22 cellular contexts compared by ENCODE assay signal in the genomic region with DNA sequence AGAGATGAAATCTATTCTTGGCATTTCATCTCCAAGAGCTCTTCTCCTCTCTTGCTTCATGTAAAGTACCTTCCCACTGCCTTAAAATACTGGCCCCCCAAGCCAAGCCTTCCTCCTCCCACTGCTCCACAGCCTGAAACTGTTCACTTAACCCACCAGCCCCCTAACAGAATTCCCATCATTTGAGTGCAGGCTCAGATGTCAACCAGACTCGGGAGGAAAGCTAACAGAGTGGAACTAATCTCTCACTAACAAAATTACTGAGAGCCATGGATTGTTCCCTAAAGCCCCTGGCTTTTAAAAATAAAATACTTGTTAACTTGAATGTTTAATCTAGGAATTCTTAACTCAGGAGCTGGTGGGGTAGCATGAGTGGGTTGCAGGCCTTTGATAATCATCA. TPM values are rescaled to one million over a fixed set of nuclear protein-coding genes. Genes with fewer than 3 reads are reported as not detected.
DNase-seq lines count a peak whose midpoint lies in the region; ATAC-seq and TF ChIP-seq lines count a peak whose summit lies in the region.
"Had no signal": no experiment of that assay in that cellular context is flagged by ENCODE, and none has a peak within 500 bp of the region (broad histone marks: within the 10 kb centered on the region; RNA-seq: fewer than 3 reads in every experiment).

No MANE protein-coding gene starts in this region.

- H3K4me3 ChIP-seq in SK-N-SH (ENCODE audit: low read depth in 2 of 2, low read length in 1 of 2) (no peak overlapping the region), mesenchymal stem cell (ENCODE audit: insufficient read depth in 1 of 2, low read depth in 1 of 2, low read length in 2 of 2) (no peak overlapping the region)
- H3K4me3 ChIP-seq: BLaER1, K562 had no signal

- no peaks in the 10 kb centered on the region for H4K20me1 ChIP-seq in SK-N-SH (ENCODE audit: insufficient read depth)
- H4K20me1 ChIP-seq: BLaER1 had no signal

- H3K4me1 ChIP-seq in SK-N-SH (ENCODE audit: control insufficient read depth in 1 of 2, insufficient read depth in 2 of 2, low read depth in 1 of 2, low read length in 1 of 2) (peaks cover 5 to 10% of the 10 kb centered on the region in 2 experiments; a peak in 3 of 4 replicates), mesenchymal stem cell (ENCODE audit: control insufficient read depth, insufficient read depth, low read depth, low read length) (peaks cover 9% of the 10 kb centered on the region)

- H2BK15ac ChIP-seq in mesenchymal stem cell (ENCODE audit: low read depth, poor library complexity, severe bottlenecking) = no peak overlapping the region

- H3K9ac ChIP-seq in SK-N-SH = no peak overlapping the region
- H3K9ac ChIP-seq in mesenchymal stem cell (ENCODE audit: low read length) = no peak overlapping the region
- H3K9ac ChIP-seq: BLaER1 had no signal

- peaks cover 12% of the 10 kb centered on the region for H3K4me1 Mint-ChIP-seq in type B pancreatic cell (ENCODE audit: unreplicated experiment)

- WGBS in SK-N-SH (ENCODE audit: low lambda C conversion rate) = 14% methylated on average over 1 of the region's 1 CpG
- WGBS in mesenchymal stem cell = no CpG with 5 or more reads among the region's 1 CpG

- H3K9me3 Mint-ChIP-seq in type B pancreatic cell = no peaks in the 10 kb centered on the region
- H3K9me3 Mint-ChIP-seq: CD4-positive, CD25-positive, alpha-beta regulatory T cell had no signal

- no peaks in the 10 kb centered on the region for H3K79me2 ChIP-seq in SK-N-SH (ENCODE audit: insufficient read depth)

- TF ChIP-seq CTCF in SK-N-SH (IDR thresholded peaks at IDR 0.05) (no peak), type B pancreatic cell (conservative IDR thresholded peaks at IDR 0.05) (no peak)

- no peaks in the 10 kb centered on the region for H3K9me2 ChIP-seq in SK-N-SH

- TF ChIP-seq RAD21 in SK-N-SH (IDR thresholded peaks at IDR 0.05; ENCODE audit: low read length) = no peak

- H3K27ac Mint-ChIP-seq in type B pancreatic cell = peak overlapping the region; percentile 42

- H2AK5ac ChIP-seq in mesenchymal stem cell (ENCODE audit: low read length, severe bottlenecking) = no peak overlapping the region

- H3K36me3 Mint-ChIP-seq in type B pancreatic cell = no peaks in the 10 kb centered on the region
- H3K36me3 Mint-ChIP-seq: CD4-positive, CD25-positive, alpha-beta regulatory T cell had no signal

- no peak overlapping the region for H3K4ac ChIP-seq in mesenchymal stem cell (ENCODE audit: low read depth in 1 of 2, low read length in 2 of 2)

- CTCF ChIA-PET in SK-N-SH (lab: Yijun Ruan, JAX) = interaction anchor here (0.9 to 2.8 kb wide), 3 partner anchors 59 to 190 kb away, joined by 3 to 8 read pairs (median 4); no protein-coding TSS in a partner anchor

- H4K91ac ChIP-seq in mesenchymal stem cell (ENCODE audit: low read length) = no peak overlapping the region

- no peak overlapping the region for H3K18ac ChIP-seq in mesenchymal stem cell (ENCODE audit: low read depth in 1 of 2, low read length in 2 of 2)

- TF ChIP-seq EP300 in SK-N-SH (IDR thresholded peaks at IDR 0.05; ENCODE audit: borderline replicate concordance in 1 of 2, low read depth in 1 of 2, low read length in 1 of 2) = no peak

- ATAC-seq in SK-N-SH treated with all-trans-retinoic acid at 6 μM for 48 hours = no peak

- POLR2A ChIA-PET in SK-N-SH (lab: Yijun Ruan, JAX) = no interaction called here

- H3K36me3 ChIP-seq in SK-N-SH (replicated peaks in 1 of 2; ENCODE audit: control insufficient read depth in 1 of 2, insufficient read depth in 2 of 2, low read length in 1 of 2) = no peaks in the 10 kb centered on the region
- H3K36me3 ChIP-seq in mesenchymal stem cell (ENCODE audit: control insufficient read depth in 1 of 2, insufficient read depth in 2 of 2, low read depth in 1 of 2, low read length in 2 of 2) = no peaks in the 10 kb centered on the region
- H3K36me3 ChIP-seq: BLaER1 had no signal

- H2BK12ac ChIP-seq in mesenchymal stem cell (ENCODE audit: low read length in 2 of 2) = no peak overlapping the region

- no peak overlapping the region for H3K14ac ChIP-seq in mesenchymal stem cell (ENCODE audit: low read length in 2 of 2)

- no peak overlapping the region for H3K23ac ChIP-seq in mesenchymal stem cell (ENCODE audit: low read length in 2 of 2)

- H3K27me3 ChIP-seq in SK-N-SH (ENCODE audit: insufficient read depth) (no peaks in the 10 kb centered on the region), mesenchymal stem cell (ENCODE audit: control insufficient read depth in 1 of 2, insufficient read depth in 1 of 2, low read length in 2 of 2) (no peaks in the 10 kb centered on the region)
- H3K27me3 ChIP-seq: BLaER1 had no signal

- no peak overlapping the region for H2BK120ac ChIP-seq in mesenchymal stem cell (ENCODE audit: low read depth, low read length)

- H3K9me3 ChIP-seq in SK-N-SH (no peaks in the 10 kb centered on the region), mesenchymal stem cell (ENCODE audit: control insufficient read depth, low read length) (no peaks in the 10 kb centered on the region)
- H3K9me3 ChIP-seq: BLaER1 had no signal

- H3K27me3 Mint-ChIP-seq in type B pancreatic cell = peaks cover 24% of the 10 kb centered on the region

- H2AFZ ChIP-seq in SK-N-SH (ENCODE audit: low read depth) = peak overlapping the region; percentile 69; the same call in 1 of the 2 replicates
- no peak overlapping the region for H2AFZ ChIP-seq in mesenchymal stem cell (ENCODE audit: low read depth, low read length)

- H3K4me3 Mint-ChIP-seq in type B pancreatic cell = no peak overlapping the region
- H3K4me3 Mint-ChIP-seq: CD4-positive, CD25-positive, alpha-beta regulatory T cell had no signal

- H3K4me2 ChIP-seq in SK-N-SH (no peak overlapping the region), mesenchymal stem cell (ENCODE audit: low read length, poor library complexity, severe bottlenecking) (peak overlapping the region; percentile 22)
- H3K4me2 ChIP-seq: BLaER1 had no signal

- H2BK5ac ChIP-seq in mesenchymal stem cell (ENCODE audit: low read depth, low read length, poor library complexity, severe bottlenecking) = peak overlapping the region; percentile 45

- no peak overlapping the region for H3K27ac ChIP-seq in SK-N-SH (ENCODE audit: low read depth in 2 of 2, low read length in 1 of 2)
- peak overlapping the region; percentile 60 for H3K27ac ChIP-seq in mesenchymal stem cell (ENCODE audit: low read length, poor library complexity, severe bottlenecking)
- H3K27ac ChIP-seq: 22Rv1, BLaER1, RWPE1 had no signal

- no peak overlapping the region for H4K8ac ChIP-seq in mesenchymal stem cell (ENCODE audit: low read length)

- peak; percentile 62 for DNase-seq in SK-N-SH
- DNase-seq in NCI-H82 (lab: John Stamatoyannopoulos, UW) = peak; percentile 83
- DNase-seq in mesenchymal stem cell = no peak
- DNase-seq in type B pancreatic cell (ENCODE audit: extremely low spot score, unreplicated experiment) = no peak
- no peak for DNase-seq in amygdala (lab: John Stamatoyannopoulos, UW)
- DNase-seq in activated CD4-positive, CD25-positive, alpha-beta regulatory T cell (lab: John Stamatoyannopoulos, UW) = no peak
- no peak for DNase-seq in SIG-M5 (lab: John Stamatoyannopoulos, UW)
- DNase-seq: ACHN; CD4-positive, CD25-positive, alpha-beta regulatory T cell; DMS53; H7; NCI-H1105; NCI-H146; NCI-H1930; NCI-H2107; NCI-H526; SHP77 had no signal

- H3F3A ChIP-seq in SK-N-SH (replicated peaks; ENCODE audit: insufficient read depth) = no peaks in the 10 kb centered on the region

- no peaks in the 10 kb centered on the region for H3K79me1 ChIP-seq in mesenchymal stem cell (replicated peaks; ENCODE audit: low read length, poor library complexity, severe bottlenecking)

TF ChIP-seq in SK-N-SH, 30 proteins besides CTCF, POLR2A, EP300 and RAD21 (continues in another document):
- TF ChIP-seq RFX5 (IDR thresholded peaks at IDR 0.05; ENCODE audit: low read length) (no peak), NFIC (IDR thresholded peaks at IDR 0.05; ENCODE audit: borderline replicate concordance) (no peak), POLR2AphosphoS5 (IDR thresholded peaks at IDR 0.05; ENCODE audit: low read depth, low read length) (no peak), GATA2 (CRISPR knock-in tag; IDR thresholded peaks at IDR 0.05) (0 out of 2 replicates have a peak, but pooled peaks have one; percentile 17)
- TF ChIP-seq, protein P1, sequence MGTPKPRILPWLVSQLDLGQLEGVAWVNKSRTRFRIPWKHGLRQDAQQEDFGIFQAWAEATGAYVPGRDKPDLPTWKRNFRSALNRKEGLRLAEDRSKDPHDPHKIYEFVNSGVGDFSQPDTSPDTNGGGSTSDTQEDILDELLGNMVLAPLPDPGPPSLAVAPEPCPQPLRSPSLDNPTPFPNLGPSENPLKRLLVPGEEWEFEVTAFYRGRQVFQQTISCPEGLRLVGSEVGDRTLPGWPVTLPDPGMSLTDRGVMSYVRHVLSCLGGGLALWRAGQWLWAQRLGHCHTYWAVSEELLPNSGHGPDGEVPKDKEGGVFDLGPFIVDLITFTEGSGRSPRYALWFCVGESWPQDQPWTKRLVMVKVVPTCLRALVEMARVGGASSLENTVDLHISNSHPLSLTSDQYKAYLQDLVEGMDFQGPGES (IDR thresholded peaks at IDR 0.05; ENCODE audit: low read depth, low read length) = no peak

TF ChIP-seq in SK-N-SH treated with all-trans-retinoic acid at 6 μM for 48 hours, 23 proteins besides CTCF, POLR2A, EP300 and RAD21 (continues in another document):
- no peak for TF ChIP-seq SNAI2 (CRISPR knock-in tag; IDR thresholded peaks at IDR 0.05)
- no peak for TF ChIP-seq TCF4 (CRISPR knock-in tag; IDR thresholded peaks at IDR 0.05; ENCODE audit: borderline replicate concordance)
- no peak for TF ChIP-seq PPARA (CRISPR knock-in tag; IDR thresholded peaks at IDR 0.05; ENCODE audit: borderline replicate concordance)

RNA-seq across cellular contexts. Expression of a gene that starts 7.1 kb away (rescaled TPM):
- polyA plus RNA-seq in SK-N-SH (2012; rRNA removed) = 42.9 and 52.8 TPM in 2 replicates
- 29.1 and 30.1 TPM in 2 replicates for polyA plus RNA-seq in SK-N-SH (2012; cell fraction: cytosol; rRNA removed)
- polyA plus RNA-seq in SK-N-SH (2012; cell fraction: nucleus; rRNA removed) = 237 and 252 TPM in 2 replicates
- polyA plus RNA-seq in mesenchymal stem cell (2013, experiment 1 of 2) = 20.4 TPM
- 21.4 TPM for polyA plus RNA-seq in mesenchymal stem cell (2013, experiment 2 of 2)
- total RNA-seq in type B pancreatic cell (ENCODE audit: low replicate concordance) = 27.5 and 62.4 TPM in 2 replicates

Comparison
In these comparisons a context has a peak if more than half of its experiments do, and no peak if none do; other contexts are left out.
1. DNase-seq: peak in SK-N-SH (single experiment) and NCI-H82 (single experiment); none in mesenchymal stem cell (single experiment), type B pancreatic cell (single experiment), amygdala (0 of 56), activated CD4-positive, CD25-positive, alpha-beta regulatory T cell (0 of 4) and SIG-M5 (single experiment).